11 cellular contexts compared by ENCODE assay signal in genomic region chr3:9180764-9181117, GRCh38.
DNase-seq lines count a peak whose midpoint lies in the region; ATAC-seq and TF ChIP-seq lines count a peak whose summit lies in the region.
"Had no signal": no experiment of that assay in that cellular context is flagged by ENCODE, and none has a peak within 500 bp of the region (broad histone marks: within the 10 kb centered on the region; RNA-seq: fewer than 3 reads in every experiment).

No MANE protein-coding gene starts in this region.

- H3K4me1 Mint-ChIP-seq in activated CD4-positive, alpha-beta T cell treated with anti-CD3 and anti-CD28 coated beads, Interleukin-2, amount 10 ng/mL, durations not matched to agents 7 days and 5 days: peaks cover 50% of the 10 kb centered on the region
- peaks cover 20% of the 10 kb centered on the region for H3K4me1 Mint-ChIP-seq in stimulated activated effector memory CD8-positive, alpha-beta T cell treated with anti-CD3 and anti-CD28 coated beads, Interleukin-12 subunit alpha, Interleukin-12 subunit beta, amount 100 ng/mL, for 72 hours

- TF ChIP-seq CTCF in right atrium auricular region (IDR thresholded peaks at IDR 0.05): no peak

- intact Hi-C loops in posterior vena cava (cut with DNase I): no loop called here

- peak; percentile 26 for ATAC-seq in HG03354 (IDR thresholded peaks at IDR 0.05; ENCODE audit: poor library complexity, severe bottlenecking, unreplicated experiment)
- no peak for ATAC-seq in stimulated activated effector memory CD8-positive, alpha-beta T cell treated with anti-CD3 and anti-CD28 coated beads, Interleukin-12 subunit alpha, Interleukin-12 subunit beta, amount 100 ng/mL, for 72 hours

- H3K4me1 ChIP-seq in right atrium auricular region: no peaks in the 10 kb centered on the region

- peak overlapping the region; percentile 89 for H3K27ac Mint-ChIP-seq in activated CD4-positive, alpha-beta T cell treated with anti-CD3 and anti-CD28 coated beads, Interleukin-2, amount 10 ng/mL, durations not matched to agents 7 days and 5 days
- no peak overlapping the region for H3K27ac Mint-ChIP-seq in stimulated activated effector memory CD8-positive, alpha-beta T cell treated with anti-CD3 and anti-CD28 coated beads, Interleukin-12 subunit alpha, Interleukin-12 subunit beta, amount 100 ng/mL, for 72 hours

- CTCF ChIA-PET in activated CD4-positive, alpha-beta T cell treated with anti-CD3 and anti-CD28 coated beads, Interleukin-2, amount 10 ng/mL, durations not matched to agents 7 days and 5 days (lab: Charles Lee): interaction anchor here (1.2 to 2.0 kb wide), 3 partner anchors 13 to 20 kb away, joined by 3 to 5 read pairs (median 3); no protein-coding TSS in a partner anchor

- no peaks in the 10 kb centered on the region for H3K27me3 ChIP-seq in right atrium auricular region

- no peak overlapping the region for H3K27ac ChIP-seq in right atrium auricular region

- H3K36me3 ChIP-seq in right atrium auricular region: no peaks in the 10 kb centered on the region

- peak overlapping the region; percentile 56 for H3K4me3 Mint-ChIP-seq in activated CD4-positive, alpha-beta T cell treated with anti-CD3 and anti-CD28 coated beads, Interleukin-2, amount 10 ng/mL, durations not matched to agents 7 days and 5 days
- H3K4me3 Mint-ChIP-seq in stimulated activated effector memory CD8-positive, alpha-beta T cell treated with anti-CD3 and anti-CD28 coated beads, Interleukin-12 subunit alpha, Interleukin-12 subunit beta, amount 100 ng/mL, for 72 hours: peak overlapping the region; percentile 40

- no peaks in the 10 kb centered on the region for H3K9me3 ChIP-seq in right atrium auricular region

- H3K27me3 Mint-ChIP-seq in activated CD4-positive, alpha-beta T cell treated with anti-CD3 and anti-CD28 coated beads, Interleukin-2, amount 10 ng/mL, durations not matched to agents 7 days and 5 days: no peaks in the 10 kb centered on the region

- no peak overlapping the region for H3K4me3 ChIP-seq in right atrium auricular region

- POLR2A ChIA-PET in activated CD4-positive, alpha-beta T cell treated with anti-CD3 and anti-CD28 coated beads, Interleukin-2, amount 10 ng/mL, durations not matched to agents 7 days and 5 days (lab: Charles Lee): interaction anchor here (0.6 kb wide), 1 partner anchor 1480 kb away, joined by 3 read pairs; no protein-coding TSS in a partner anchor

- DNase-seq in activated CD4-positive, alpha-beta T cell treated with anti-CD3 and anti-CD28 coated beads, Interleukin-2, amount 10 ng/mL, durations not matched to agents 7 days and 5 days: peak; percentile 16
- no peak for DNase-seq in activated CD4-positive, alpha-beta T cell treated with anti-CD3 and anti-CD28 coated beads for 1 hour
- peak in 38 of 58 donors; percentile 16 to 81 (median 44) for DNase-seq in anterior cingulate cortex (lab: John Stamatoyannopoulos, UW)
- no peak for DNase-seq in stimulated activated effector memory CD8-positive, alpha-beta T cell treated with anti-CD3 and anti-CD28 coated beads, Interleukin-12 subunit alpha, Interleukin-12 subunit beta, amount 100 ng/mL, for 72 hours (ENCODE audit: low spot score in 2 of 2)
- DNase-seq in posterior vena cava (ENCODE audit: low spot score): no peak
- no peak for DNase-seq in right atrium auricular region (ENCODE audit: low spot score)
- no peak for DNase-seq in T-helper 9 cell
- DNase-seq: ACHN, HCEC 1CT, NCI-H2171 treated with DMSO at 0.1 percent for 48 hours had no signal

- H3K36me3 Mint-ChIP-seq in activated CD4-positive, alpha-beta T cell treated with anti-CD3 and anti-CD28 coated beads, Interleukin-2, amount 10 ng/mL, durations not matched to agents 7 days and 5 days (ENCODE audit: low read depth): peaks cover 12% of the 10 kb centered on the region
- no peaks in the 10 kb centered on the region for H3K36me3 Mint-ChIP-seq in stimulated activated effector memory CD8-positive, alpha-beta T cell treated with anti-CD3 and anti-CD28 coated beads, Interleukin-12 subunit alpha, Interleukin-12 subunit beta, amount 100 ng/mL, for 72 hours

- H3K9me3 Mint-ChIP-seq in activated CD4-positive, alpha-beta T cell treated with anti-CD3 and anti-CD28 coated beads, Interleukin-2, amount 10 ng/mL, durations not matched to agents 7 days and 5 days: no peaks in the 10 kb centered on the region
- no peaks in the 10 kb centered on the region for H3K9me3 Mint-ChIP-seq in stimulated activated effector memory CD8-positive, alpha-beta T cell treated with anti-CD3 and anti-CD28 coated beads, Interleukin-12 subunit alpha, Interleukin-12 subunit beta, amount 100 ng/mL, for 72 hours

Comparison
In these comparisons a context has a peak if more than half of its experiments do, and no peak if none do; other contexts are left out.
1. DNase-seq: peak in activated CD4-positive, alpha-beta T cell treated with anti-CD3 and anti-CD28 coated beads, Interleukin-2, amount 10 ng/mL, durations not matched to agents 7 days and 5 days (single experiment) and anterior cingulate cortex (38 of 58); none in activated CD4-positive, alpha-beta T cell treated with anti-CD3 and anti-CD28 coated beads for 1 hour (single experiment), stimulated activated effector memory CD8-positive, alpha-beta T cell treated with anti-CD3 and anti-CD28 coated beads, Interleukin-12 subunit alpha, Interleukin-12 subunit beta, amount 100 ng/mL, for 72 hours (0 of 2), posterior vena cava (single experiment), right atrium auricular region (single experiment) and T-helper 9 cell (single experiment).